Comparison of ENCODE assay signal across 17 cellular contexts in the genomic region with DNA sequence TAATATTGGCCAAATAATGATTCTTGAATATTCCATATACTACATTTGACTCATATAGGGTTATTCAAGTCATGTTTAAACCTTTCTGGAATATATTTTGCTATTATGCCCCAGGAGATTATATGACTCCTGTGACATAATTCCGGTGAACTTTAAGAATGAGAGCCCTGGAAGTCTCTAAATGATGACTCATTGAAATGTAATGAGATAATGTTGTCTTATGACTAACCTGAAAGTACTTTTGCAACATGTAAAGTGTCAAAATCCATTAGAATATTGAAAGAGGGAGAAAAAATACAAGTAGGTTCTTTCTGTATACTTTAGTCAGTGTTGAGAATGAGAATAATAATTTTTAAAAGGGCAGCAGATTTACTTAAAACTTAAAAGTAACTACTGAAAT.
DNase-seq lines count a peak whose midpoint lies in the region; ATAC-seq and TF ChIP-seq lines count a peak whose summit lies in the region.
"Had no signal": no experiment of that assay in that cellular context is flagged by ENCODE, and none has a peak within 500 bp of the region (broad histone marks: within the 10 kb centered on the region; RNA-seq: fewer than 3 reads in every experiment).

No MANE protein-coding gene starts in this region.

- H3K27me3 ChIP-seq in IMR-90 (ENCODE audit: control insufficient read depth, insufficient read depth, low read length): no peaks in the 10 kb centered on the region
- H3K27me3 ChIP-seq in mammary epithelial cell (ENCODE audit: insufficient read depth, low read length): no peaks in the 10 kb centered on the region
- no peaks in the 10 kb centered on the region for H3K27me3 ChIP-seq in lung (ENCODE audit: control insufficient read depth, insufficient read depth)
- no peaks in the 10 kb centered on the region for H3K27me3 ChIP-seq in endodermal cell (ENCODE audit: control insufficient read depth, insufficient read depth, low read length, poor library complexity, severe bottlenecking)
- H3K27me3 ChIP-seq: BE2C had no signal

- no peaks in the 10 kb centered on the region for H3K9me1 ChIP-seq in IMR-90 (ENCODE audit: insufficient read depth, low read length)

- H3K9me3 ChIP-seq in IMR-90 (ENCODE audit: control insufficient read depth, insufficient read depth, low read length): no peaks in the 10 kb centered on the region
- H3K9me3 ChIP-seq in mammary epithelial cell (replicated peaks; ENCODE audit: insufficient read depth, low read length): no peaks in the 10 kb centered on the region
- no peaks in the 10 kb centered on the region for H3K9me3 ChIP-seq in lung (ENCODE audit: control insufficient read depth in 2 of 2, insufficient read depth in 1 of 2, low read length in 1 of 2)
- H3K9me3 ChIP-seq in endodermal cell (ENCODE audit: control insufficient read depth, low read length): no peaks in the 10 kb centered on the region
- H3K9me3 ChIP-seq: BE2C had no signal

- ATAC-seq in IMR-90 (ENCODE audit: low read depth): peak; percentile 54; the same call in 1 of the 2 replicates
- ATAC-seq in lung (ENCODE audit: insufficient read depth, low FRiP score): peak; percentile 68
- no peak for ATAC-seq in HG03439 (IDR thresholded peaks at IDR 0.05; ENCODE audit: unreplicated experiment)
- no peak for ATAC-seq in HG02571 (IDR thresholded peaks at IDR 0.05; ENCODE audit: unreplicated experiment)
- ATAC-seq: naive thymus-derived CD4-positive, alpha-beta T cell had no signal

- no peak overlapping the region for H3K56ac ChIP-seq in IMR-90 (ENCODE audit: extremely low read depth, insufficient read depth, low read length)

- no peak for TF ChIP-seq CTCF in IMR-90 (conservative IDR thresholded peaks at IDR 0.05; ENCODE audit: low read depth, low read length)
- no peak for TF ChIP-seq CTCF in mammary epithelial cell (conservative IDR thresholded peaks at IDR 0.05 in 1 of 2, IDR thresholded peaks at IDR 0.05 in 1 of 2; ENCODE audit: extremely low read depth in 1 of 2, insufficient read depth in 1 of 2, low read depth in 1 of 2, low read length in 2 of 2)
- TF ChIP-seq CTCF in lung (IDR thresholded peaks at IDR 0.05; ENCODE audit: control extremely low read depth, extremely low read depth): no peak
- no peak for TF ChIP-seq CTCF in endodermal cell (conservative IDR thresholded peaks at IDR 0.05)

- no peaks in the 10 kb centered on the region for H3K79me2 ChIP-seq in mammary epithelial cell (ENCODE audit: insufficient read depth, low read length)

- no peak overlapping the region for H3K27ac Mint-ChIP-seq in endodermal cell
- H3K27ac Mint-ChIP-seq: activated naive CD8-positive, alpha-beta T cell; naive thymus-derived CD4-positive, alpha-beta T cell had no signal

- no CpG with 5 or more reads among the region's 1 CpG for WGBS in IMR-90 (ENCODE audit: extremely low coverage in 2 of 2, insufficient read length in 1 of 2), 2 experiments
- WGBS in mammary epithelial cell (ENCODE audit: low coverage, missing lambda C conversion rate): 0% methylated on average over 1 of the region's 1 CpG
- WGBS in lung, 2 donors: 68 to 81% methylated on average over 1 of the region's 1 CpG
- WGBS in endodermal cell (ENCODE audit: insufficient coverage in 1 of 2, insufficient read length in 1 of 2), 2 experiments: 93 to 100% methylated on average over 1 of the region's 1 CpG

- CTCF ChIA-PET in IMR-90 (lab: Yijun Ruan, JAX) (interaction anchor here (0.7 kb wide), 1 partner anchor 751 kb away, joined by 3 read pairs; no protein-coding TSS in a partner anchor), mammary epithelial cell (lab: Charles Lee; ENCODE audit: low non-redundant PET) (no interaction called here)

- POLR2A ChIA-PET in IMR-90 (lab: Charles Lee; ENCODE audit: unreplicated experiment): no interaction called here

- no peak overlapping the region for H2BK15ac ChIP-seq in IMR-90 (ENCODE audit: low read depth, low read length)

- no peak overlapping the region; the same call in 1 of the 2 replicates for H4K91ac ChIP-seq in IMR-90 (ENCODE audit: insufficient read depth, low read depth, low read length)

- H3K4ac ChIP-seq in IMR-90 (ENCODE audit: low read depth, low read length): no peak overlapping the region

- no peaks in the 10 kb centered on the region for H3K9me3 Mint-ChIP-seq in endodermal cell

- no peak overlapping the region for H4K5ac ChIP-seq in IMR-90 (ENCODE audit: low read depth, low read length)

- peak overlapping the region; percentile 67; the same call in 1 of the 2 replicates for H2BK120ac ChIP-seq in IMR-90 (ENCODE audit: low read depth, low read length)

- no peak overlapping the region; the same call in 1 of the 2 replicates for H3K18ac ChIP-seq in IMR-90 (ENCODE audit: low read depth, low read length)

- no peak for TF ChIP-seq RAD21 in IMR-90 (IDR thresholded peaks at IDR 0.05; ENCODE audit: low read length)

- no peak overlapping the region for H3K14ac ChIP-seq in IMR-90 (replicated peaks; ENCODE audit: low read depth, low read length)

- no peaks in the 10 kb centered on the region for H3K36me3 Mint-ChIP-seq in endodermal cell (ENCODE audit: low read depth)
- H3K36me3 Mint-ChIP-seq: activated naive CD8-positive, alpha-beta T cell had no signal

- H3K36me3 ChIP-seq in IMR-90 (ENCODE audit: control insufficient read depth, insufficient read depth, low read length) (no peaks in the 10 kb centered on the region), mammary epithelial cell (ENCODE audit: insufficient read depth, low read length) (no peaks in the 10 kb centered on the region), lung (ENCODE audit: control insufficient read depth in 2 of 2, insufficient read depth in 2 of 2, low read length in 2 of 2) (no peaks in the 10 kb centered on the region), endodermal cell (ENCODE audit: control insufficient read depth, insufficient read depth, low read length) (no peaks in the 10 kb centered on the region)
- H3K36me3 ChIP-seq: BE2C had no signal

- BruUV-seq in IMR-90 (replicated peaks; lab: Mats Ljungman, UMichigan) (no TSS peak), mammary epithelial cell (replicated peaks; lab: Mats Ljungman, UMichigan) (no TSS peak)

- H2AK5ac ChIP-seq in IMR-90 (ENCODE audit: low read depth, low read length): no peak overlapping the region

- in situ Hi-C loops in IMR-90 (cut with MboI; ENCODE audit: low sequenced_read_pairs): no loop called here
- in situ Hi-C loops in mammary epithelial cell (cut with MboI; ENCODE audit: low sequenced_read_pairs in 2 of 2): no loop called here
- in situ Hi-C loops in G401 (cut with HindIII; ENCODE audit: low sequenced_read_pairs): no loop called here

- no peaks in the 10 kb centered on the region for H3K27me3 Mint-ChIP-seq in endodermal cell (ENCODE audit: insufficient read depth)
- H3K27me3 Mint-ChIP-seq: activated naive CD8-positive, alpha-beta T cell; naive thymus-derived CD4-positive, alpha-beta T cell had no signal

- no peaks in the 10 kb centered on the region for H3K79me1 ChIP-seq in IMR-90 (ENCODE audit: low read depth in 1 of 2, low read length in 2 of 2)

- no peaks in the 10 kb centered on the region for H4K20me1 ChIP-seq in IMR-90 (ENCODE audit: insufficient read depth, low read length)
- no peaks in the 10 kb centered on the region for H4K20me1 ChIP-seq in mammary epithelial cell (ENCODE audit: insufficient read depth, low read length)

- H2AFZ ChIP-seq in IMR-90 (replicated peaks; ENCODE audit: low read length, poor library complexity) (no peak overlapping the region), mammary epithelial cell (ENCODE audit: low read depth, low read length) (no peak overlapping the region)

- H4K8ac ChIP-seq in IMR-90 (ENCODE audit: low read depth in 2 of 2, low read length in 2 of 2): no peak overlapping the region

- no peak overlapping the region for H2AK9ac ChIP-seq in IMR-90 (replicated peaks; ENCODE audit: low read depth, low read length, poor library complexity)

- H3K27ac ChIP-seq in IMR-90 (ENCODE audit: insufficient read depth, low read length) (no peak overlapping the region), mammary epithelial cell (ENCODE audit: insufficient read depth, low read depth, low read length) (peak overlapping the region; percentile 16), lung (ENCODE audit: low read depth in 1 of 2, low read length in 1 of 2) (no peak overlapping the region), endodermal cell (ENCODE audit: low read depth, low read length) (no peak overlapping the region)

- H3K4me1 Mint-ChIP-seq in endodermal cell: no peaks in the 10 kb centered on the region
- H3K4me1 Mint-ChIP-seq: naive thymus-derived CD4-positive, alpha-beta T cell had no signal

- H2BK20ac ChIP-seq in IMR-90 (ENCODE audit: low read depth, low read length): no peak overlapping the region

- DNase-seq in EL: peak; percentile 2
- peak; percentile 84 for DNase-seq in IMR-90
- DNase-seq in mammary epithelial cell: peak; percentile 77
- DNase-seq in lung (ENCODE audit: low spot score): no peak
- no peak for DNase-seq in G401 (ENCODE audit: low spot score)
- no peak for DNase-seq in endodermal cell
- DNase-seq: activated CD8-positive, alpha-beta memory T cell treated with anti-CD3 and anti-CD28 coated beads for 24 hours; BE2C; effector memory CD4-positive, alpha-beta T cell; Kasumi-1; naive thymus-derived CD4-positive, alpha-beta T cell; stimulated activated CD4-positive, alpha-beta T cell treated with anti-CD3 and anti-CD28 coated beads, Interleukin-12 subunit alpha, Interleukin-12 subunit beta, amount 100 ng/mL, for 4 hours; stimulated activated CD8-positive, alpha-beta memory T cell treated with anti-CD3 and anti-CD28 coated beads, Interleukin-4, amount 100 ng/mL, for 48 hours; T1000 had no signal

- H2BK5ac ChIP-seq in IMR-90 (ENCODE audit: low read depth, low read length, poor library complexity, severe bottlenecking): peak overlapping the region; percentile 52

- peaks cover 4% of the 10 kb centered on the region for H3K4me1 ChIP-seq in IMR-90 (ENCODE audit: control insufficient read depth, insufficient read depth, low read length)
- H3K4me1 ChIP-seq in mammary epithelial cell (ENCODE audit: insufficient read depth, low read length): peaks cover 6% of the 10 kb centered on the region
- no peaks in the 10 kb centered on the region for H3K4me1 ChIP-seq in lung (ENCODE audit: control insufficient read depth in 2 of 2, insufficient read depth in 2 of 2, low read length in 2 of 2)
- H3K4me1 ChIP-seq in endodermal cell (ENCODE audit: control insufficient read depth, insufficient read depth, low read length): no peaks in the 10 kb centered on the region

- H3K4me3 Mint-ChIP-seq in endodermal cell: no peak overlapping the region
- H3K4me3 Mint-ChIP-seq: activated naive CD8-positive, alpha-beta T cell; naive thymus-derived CD4-positive, alpha-beta T cell had no signal

- no peak overlapping the region for H3K23ac ChIP-seq in IMR-90 (ENCODE audit: low read depth, low read length)

- dilution Hi-C loops in IMR-90 (cut with HindIII; ENCODE audit: low sequenced_read_pairs, unreplicated experiment) (no loop called here), mammary epithelial cell (cut with HindIII; ENCODE audit: low sequenced_read_pairs) (no loop called here)

- H3K9ac ChIP-seq in IMR-90 (ENCODE audit: low read depth, low read length) (no peak overlapping the region), mammary epithelial cell (ENCODE audit: insufficient read depth, low read length) (no peak overlapping the region), endodermal cell (ENCODE audit: extremely low read depth, low read length, poor library complexity, severe bottlenecking) (no peak overlapping the region)

- peak overlapping the region; percentile 33; the same call in 1 of the 2 replicates for H3K4me2 ChIP-seq in IMR-90 (ENCODE audit: low read depth, low read length)
- H3K4me2 ChIP-seq in mammary epithelial cell (ENCODE audit: insufficient read depth, low read depth, low read length): peak overlapping the region; percentile 44

- no peak overlapping the region for H3K4me3 ChIP-seq in IMR-90 (ENCODE audit: insufficient read depth, low read depth, low read length)
- no peak overlapping the region for H3K4me3 ChIP-seq in mammary epithelial cell (replicated peaks in 1 of 3; ENCODE audit: insufficient read depth in 1 of 3, low read depth in 2 of 3, low read length in 3 of 3)
- no peak overlapping the region for H3K4me3 ChIP-seq in lung
- no peak overlapping the region for H3K4me3 ChIP-seq in endodermal cell (ENCODE audit: low read length)

- intact Hi-C loops in IMR-90 (cut with micrococcal nuclease) (no loop called here), mammary epithelial cell (cut with micrococcal nuclease) (no loop called here)

- TF ChIP-seq POLR2A in IMR-90 (IDR thresholded peaks at IDR 0.05; ENCODE audit: low read depth, low read length): no peak

Comparison
In these comparisons a context has a peak if more than half of its experiments do, and no peak if none do; other contexts are left out.
1. DNase-seq: peak in EL (single experiment), IMR-90 (single experiment) and mammary epithelial cell (single experiment); none in lung (single experiment), G401 (single experiment) and endodermal cell (single experiment).
2. ATAC-seq: peak in IMR-90 (single experiment) and lung (single experiment); none in HG03439 (single experiment) and HG02571 (single experiment).